1 cellular context compared by ENCODE assay signal in genomic region chr15:42118650-42119531, GRCh38.
TF ChIP-seq lines count a peak whose summit lies in the region.

No MANE protein-coding gene starts in this region.

TF ChIP-seq in GM23338, 12 proteins besides CTCF, POLR2A, EP300 and RAD21 (continued from another document):
- TF ChIP-seq ZNF462 (CRISPR knock-in tag; IDR thresholded peaks at IDR 0.05) (no peak), CREB1 (CRISPR knock-in tag; IDR thresholded peaks at IDR 0.05; ENCODE audit: low read depth) (no peak), NANOG (IDR thresholded peaks at IDR 0.05; ENCODE audit: borderline replicate concordance) (no peak), STAT1 (IDR thresholded peaks at IDR 0.05; ENCODE audit: unreplicated experiment) (no peak), JUNB (IDR thresholded peaks at IDR 0.05; ENCODE audit: unreplicated experiment) (no peak)
